In the genomic region with DNA sequence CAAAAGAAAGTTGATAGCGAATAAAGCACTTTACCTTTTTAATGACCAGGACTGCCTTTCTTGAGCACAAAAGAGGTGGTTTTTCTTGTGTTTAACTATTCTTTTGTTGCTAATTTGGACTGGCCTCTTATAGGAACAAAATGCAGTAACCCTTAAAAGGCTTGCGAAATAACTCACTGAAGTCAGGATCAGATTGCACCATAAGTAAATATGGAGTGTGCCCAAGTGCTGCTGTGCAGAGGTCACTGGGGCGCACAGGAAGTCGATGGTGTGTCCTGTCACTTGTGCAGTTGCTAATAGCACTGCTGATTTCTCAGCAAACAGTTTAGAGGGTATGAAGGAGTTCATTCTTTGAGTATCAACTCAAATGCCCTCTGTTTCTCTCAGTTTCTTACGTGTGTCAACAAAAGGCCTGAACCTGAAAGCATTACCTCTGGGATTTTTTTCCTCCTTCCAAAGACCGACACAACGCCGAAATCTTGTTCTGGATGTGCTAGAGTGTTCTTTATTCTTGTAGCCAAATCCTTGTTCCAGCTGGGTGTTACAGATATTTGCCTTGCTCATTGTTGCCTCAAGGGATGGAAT, we compare ENCODE assay signal across 10 cellular contexts.
A peak's percentile ranks its signal among the peaks of the same experiment; 100 is the strongest.
DNase-seq lines count a peak whose midpoint lies in the region; ATAC-seq and TF ChIP-seq lines count a peak whose summit lies in the region.
"Had no signal": no experiment of that assay in that cellular context is flagged by ENCODE, and none has a peak within 500 bp of the region (broad histone marks: within the 10 kb centered on the region; RNA-seq: fewer than 3 reads in every experiment).

No MANE protein-coding gene starts in this region.

- 0 out of 2 replicates have a peak, but pooled peaks cover 2% of the 10 kb centered on the region for H3K36me3 ChIP-seq in Caco-2 (ENCODE audit: control insufficient read depth, insufficient read depth, low read length)
- H3K36me3 ChIP-seq in brain microvascular endothelial cell (replicated peaks), result peaks cover 29% of the 10 kb centered on the region
- peaks cover 14 to 39% (median 14%) of the 10 kb centered on the region in 3 experiments for H3K36me3 ChIP-seq in naive thymus-derived CD4-positive, alpha-beta T cell (ENCODE audit: control insufficient read depth in 2 of 3, insufficient read depth in 3 of 3, low read length in 3 of 3)

- peak; percentile 29 for ATAC-seq in naive thymus-derived CD4-positive, alpha-beta T cell
- no peak for ATAC-seq in GM19328 (IDR thresholded peaks at IDR 0.05; ENCODE audit: unreplicated experiment)
- ATAC-seq in natural killer cell treated with Interleukin-12 subunit alpha and Interleukin-12 subunit beta and Interleukin-15 and Interleukin-18, amount 100 ng/mL, for 72 hours, result no peak
- no peak for ATAC-seq in HG03139 (IDR thresholded peaks at IDR 0.05; ENCODE audit: unreplicated experiment)

- H3K4me3 ChIP-seq in Caco-2 (ENCODE audit: low read depth, low read length) (no peak overlapping the region), brain microvascular endothelial cell (ENCODE audit: low read depth, low read length) (no peak overlapping the region)
- H3K4me3 ChIP-seq in naive thymus-derived CD4-positive, alpha-beta T cell (ENCODE audit: low read length), result no peak overlapping the region

- peaks cover 13% of the 10 kb centered on the region for H3K4me1 Mint-ChIP-seq in Caco-2 (ENCODE audit: low read depth, unreplicated experiment)
- peaks cover 3 to 8% (median 5%) of the 10 kb centered on the region in 7 donors for H3K4me1 Mint-ChIP-seq in naive thymus-derived CD4-positive, alpha-beta T cell
- H3K4me1 Mint-ChIP-seq in natural killer cell treated with Interleukin-12 subunit alpha and Interleukin-12 subunit beta and Interleukin-15 and Interleukin-18, amount 100 ng/mL, for 72 hours (ENCODE audit: low read depth in 2 of 2), result peaks cover 11 to 29% of the 10 kb centered on the region in 2 donors

- H3K9me3 Mint-ChIP-seq in Caco-2 (ENCODE audit: unreplicated experiment), result no peaks in the 10 kb centered on the region
- H3K9me3 Mint-ChIP-seq in naive thymus-derived CD4-positive, alpha-beta T cell, result peaks cover 0 to 5% (median 0%) of the 10 kb centered on the region in 11 donors
- H3K9me3 Mint-ChIP-seq in natural killer cell treated with Interleukin-12 subunit alpha and Interleukin-12 subunit beta and Interleukin-15 and Interleukin-18, amount 100 ng/mL, for 72 hours, result no peaks in the 10 kb centered on the region
- H3K9me3 Mint-ChIP-seq: activated naive CD8-positive, alpha-beta T cell treated with anti-CD3 and anti-CD28 coated beads, Interleukin-2, amount 10 ng/mL, durations not matched to agents 7 days and 5 days had no signal

- H3K27me3 ChIP-seq in Caco-2 (replicated peaks; ENCODE audit: control insufficient read depth, insufficient read depth, low read length) (no peaks in the 10 kb centered on the region), brain microvascular endothelial cell (replicated peaks) (no peaks in the 10 kb centered on the region)
- no peaks in the 10 kb centered on the region for H3K27me3 ChIP-seq in naive thymus-derived CD4-positive, alpha-beta T cell (ENCODE audit: control insufficient read depth in 2 of 2, insufficient read depth in 2 of 2, low read length in 2 of 2)

- H3K36me3 Mint-ChIP-seq in Caco-2 (ENCODE audit: insufficient read depth, unreplicated experiment), result peaks cover 38% of the 10 kb centered on the region
- H3K36me3 Mint-ChIP-seq in naive thymus-derived CD4-positive, alpha-beta T cell, result peaks cover 24 to 80% (median 59%) of the 10 kb centered on the region in 5 donors
- peaks cover 28% of the 10 kb centered on the region for H3K36me3 Mint-ChIP-seq in natural killer cell treated with Interleukin-12 subunit alpha and Interleukin-12 subunit beta and Interleukin-15 and Interleukin-18, amount 100 ng/mL, for 72 hours

- in situ Hi-C loops in brain microvascular endothelial cell (cut with HindIII; ENCODE audit: low pct_ligation_motif_present, low sequenced_read_pairs), result no loop called here

- H3K4me3 Mint-ChIP-seq in Caco-2 (ENCODE audit: unreplicated experiment), result peak overlapping the region; percentile 22
- no peak overlapping the region for H3K4me3 Mint-ChIP-seq in naive thymus-derived CD4-positive, alpha-beta T cell
- H3K4me3 Mint-ChIP-seq in natural killer cell treated with Interleukin-12 subunit alpha and Interleukin-12 subunit beta and Interleukin-15 and Interleukin-18, amount 100 ng/mL, for 72 hours, result no peak overlapping the region
- H3K4me3 Mint-ChIP-seq: activated naive CD8-positive, alpha-beta T cell treated with anti-CD3 and anti-CD28 coated beads, Interleukin-2, amount 10 ng/mL, durations not matched to agents 7 days and 5 days; IgD-negative memory B cell had no signal

- DNase-seq in Caco-2 (peak; percentile 67 to 73), MV-4-11 (lab: John Stamatoyannopoulos, UW) (peak; percentile 94), brain microvascular endothelial cell (peak; percentile 25), NCI-H2171 (lab: John Stamatoyannopoulos, UW) (no peak)
- no peak for DNase-seq in naive thymus-derived CD4-positive, alpha-beta T cell
- no peak for DNase-seq in natural killer cell treated with Interleukin-12 subunit alpha and Interleukin-12 subunit beta and Interleukin-15 and Interleukin-18, amount 100 ng/mL, for 72 hours (ENCODE audit: low spot score)
- DNase-seq: activated naive CD8-positive, alpha-beta T cell treated with anti-CD3 and anti-CD28 coated beads, Interleukin-2, amount 10 ng/mL, durations not matched to agents 7 days and 5 days had no signal

- H3K4me1 ChIP-seq in Caco-2, result peaks cover 18% of the 10 kb centered on the region
- no peaks in the 10 kb centered on the region for H3K4me1 ChIP-seq in naive thymus-derived CD4-positive, alpha-beta T cell (ENCODE audit: control insufficient read depth in 2 of 2, insufficient read depth in 2 of 2, low read length in 2 of 2)

- TF ChIP-seq CTCF in Caco-2 (IDR thresholded peaks at IDR 0.05; ENCODE audit: insufficient read depth in 1 of 2, low read depth in 1 of 2, low read length in 1 of 2, severe bottlenecking in 1 of 2, unreplicated experiment in 1 of 2), result no peak
- no peak for TF ChIP-seq CTCF in brain microvascular endothelial cell (IDR thresholded peaks at IDR 0.05; ENCODE audit: low read depth, low read length, missing control alignments)

- CTCF ChIA-PET in Caco-2 (lab: Charles Lee), result no interaction called here
- CTCF ChIA-PET in naive thymus-derived CD4-positive, alpha-beta T cell (lab: Charles Lee), result no interaction called here

- no peak overlapping the region for H3K27ac Mint-ChIP-seq in Caco-2 (ENCODE audit: unreplicated experiment)
- no peak overlapping the region for H3K27ac Mint-ChIP-seq in naive thymus-derived CD4-positive, alpha-beta T cell
- H3K27ac Mint-ChIP-seq in natural killer cell treated with Interleukin-12 subunit alpha and Interleukin-12 subunit beta and Interleukin-15 and Interleukin-18, amount 100 ng/mL, for 72 hours, result no peak overlapping the region

- POLR2A ChIA-PET in Caco-2 (lab: Charles Lee), result interaction anchor here (0.7 kb wide), 1 partner anchor 13 kb away, joined by 3 read pairs; no protein-coding TSS in a partner anchor
- POLR2A ChIA-PET in naive thymus-derived CD4-positive, alpha-beta T cell (lab: Charles Lee), result no interaction called here

- no peak overlapping the region for H3K27ac ChIP-seq in brain microvascular endothelial cell
- H3K27ac ChIP-seq in naive thymus-derived CD4-positive, alpha-beta T cell (ENCODE audit: low read depth, low read length), result no peak overlapping the region

- intact Hi-C loops in Caco-2 (cut with micrococcal nuclease; ENCODE audit: unreplicated experiment), result no loop called here
- intact Hi-C loops in naive thymus-derived CD4-positive, alpha-beta T cell (cut with micrococcal nuclease), result no loop called here

- H3K9me3 ChIP-seq in Caco-2, result no peaks in the 10 kb centered on the region
- no peaks in the 10 kb centered on the region for H3K9me3 ChIP-seq in naive thymus-derived CD4-positive, alpha-beta T cell (ENCODE audit: control insufficient read depth in 2 of 3, low read length in 3 of 3)

- H3K27me3 Mint-ChIP-seq in Caco-2 (ENCODE audit: insufficient read depth, unreplicated experiment), result no peaks in the 10 kb centered on the region
- H3K27me3 Mint-ChIP-seq in naive thymus-derived CD4-positive, alpha-beta T cell, result no peaks in the 10 kb centered on the region
- no peaks in the 10 kb centered on the region for H3K27me3 Mint-ChIP-seq in natural killer cell treated with Interleukin-12 subunit alpha and Interleukin-12 subunit beta and Interleukin-15 and Interleukin-18, amount 100 ng/mL, for 72 hours
- H3K27me3 Mint-ChIP-seq: activated naive CD8-positive, alpha-beta T cell treated with anti-CD3 and anti-CD28 coated beads, Interleukin-2, amount 10 ng/mL, durations not matched to agents 7 days and 5 days; IgD-negative memory B cell had no signal

- BruUV-seq in Caco-2 (replicated peaks; lab: Mats Ljungman, UMichigan), result no TSS peak

Comparison
In these comparisons a context has a peak if more than half of its experiments do, and no peak if none do; other contexts are left out.
1. DNase-seq: peak in Caco-2 (2 of 2), MV-4-11 (single experiment) and brain microvascular endothelial cell (single experiment); none in naive thymus-derived CD4-positive, alpha-beta T cell (0 of 9), natural killer cell treated with Interleukin-12 subunit alpha and Interleukin-12 subunit beta and Interleukin-15 and Interleukin-18, amount 100 ng/mL, for 72 hours (single experiment) and NCI-H2171 (single experiment).